ENCODE assay signal across 8 cellular contexts in the genomic region with DNA sequence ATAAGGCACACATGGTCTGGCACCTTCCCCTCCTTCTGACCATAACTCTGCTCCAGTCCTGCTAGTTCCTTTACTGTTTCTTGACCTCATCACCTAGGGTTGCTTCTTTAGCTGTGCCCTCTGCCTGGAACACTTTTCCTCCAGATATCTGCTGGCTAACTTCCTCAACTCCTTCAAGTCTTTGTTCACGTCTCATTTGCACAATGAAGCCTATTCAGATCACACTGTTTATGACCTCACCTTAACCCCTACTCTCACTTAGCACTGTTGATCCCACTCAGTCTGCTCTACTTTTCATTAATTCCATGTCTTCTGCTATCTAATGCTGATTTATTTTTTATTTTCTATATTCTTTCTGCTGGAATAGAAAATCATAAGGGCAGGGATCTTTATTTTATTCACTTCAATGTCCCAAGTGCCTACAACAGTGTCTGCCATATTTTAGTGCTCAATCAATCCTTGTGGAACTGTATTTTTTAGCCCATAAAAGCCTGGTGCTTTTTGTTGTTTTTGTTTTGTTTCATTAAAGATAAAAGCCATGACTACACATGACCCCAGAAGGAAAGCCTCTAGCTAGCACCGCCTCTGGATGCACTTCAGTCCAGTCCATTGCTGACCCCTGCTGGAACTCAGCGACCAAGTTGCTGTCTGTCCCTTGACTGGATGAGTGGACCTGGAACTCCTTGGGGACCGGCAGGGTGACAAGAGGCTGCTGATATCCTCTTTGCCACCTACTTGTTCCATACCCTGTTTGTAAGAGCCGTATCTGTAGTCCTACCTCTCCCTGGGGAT. TPM values are rescaled to one million over a fixed set of nuclear protein-coding genes. Genes with fewer than 3 reads are reported as not detected.
A peak's percentile ranks its signal among the peaks of the same experiment; 100 is the strongest.
DNase-seq lines count a peak whose midpoint lies in the region; ATAC-seq, FAIRE-seq and TF ChIP-seq lines count a peak whose summit lies in the region.

No MANE protein-coding gene starts in this region.

- no peaks in the 10 kb centered on the region for H3K4me1 ChIP-seq in pancreas

- no peak overlapping the region for H3K4me3 ChIP-seq in NB4 (ENCODE audit: low read depth, low read length)
- no peak overlapping the region for H3K4me3 ChIP-seq in WI38 (ENCODE audit: low read depth, low read length)
- H3K4me3 ChIP-seq in pancreas = no peak overlapping the region

- no peak overlapping the region for H3K4me3 Mint-ChIP-seq in glutamatergic neuron (ENCODE audit: unreplicated experiment)

- ATAC-seq in pancreas (peak; percentile 95 to 100 (median 98)), HG03025 (IDR thresholded peaks at IDR 0.05; ENCODE audit: low FRiP score, unreplicated experiment) (no peak), HG03175 (IDR thresholded peaks at IDR 0.05; ENCODE audit: unreplicated experiment) (no peak)

- peak; percentile 53 for TF ChIP-seq CTCF in NB4 (IDR thresholded peaks at IDR 0.05; ENCODE audit: low read depth, low read length)
- TF ChIP-seq CTCF in WI38 (IDR thresholded peaks at IDR 0.05; ENCODE audit: low read depth, low read length) = peak; percentile 77
- no peak for TF ChIP-seq CTCF in glutamatergic neuron (IDR thresholded peaks at IDR 0.05; ENCODE audit: partially characterized antibody, unreplicated experiment)
- TF ChIP-seq CTCF in pancreas (IDR thresholded peaks at IDR 0.05) = peak in 2 of 4 donors; percentile 37 to 39

- no peak for FAIRE-seq in pancreas (lab: Jason Lieb, UNC)

- H3K36me3 Mint-ChIP-seq in glutamatergic neuron (ENCODE audit: unreplicated experiment) = no peaks in the 10 kb centered on the region

- peaks cover 1% of the 10 kb centered on the region for H3K9me3 Mint-ChIP-seq in glutamatergic neuron (ENCODE audit: unreplicated experiment)

- H3K36me3 ChIP-seq in pancreas = no peaks in the 10 kb centered on the region

- 19 to 22% methylated on average over 5 of the region's 5 CpGs for WGBS in pancreas, 2 donors

- H3K27ac ChIP-seq in pancreas = no peak overlapping the region

- no peaks in the 10 kb centered on the region for H3K27me3 Mint-ChIP-seq in glutamatergic neuron (ENCODE audit: unreplicated experiment)

- TF ChIP-seq POLR2A in NB4 (IDR thresholded peaks at IDR 0.05; ENCODE audit: extremely low read depth, insufficient read length) = no peak

- no peaks in the 10 kb centered on the region for H3K27me3 ChIP-seq in pancreas

- H3K9me3 ChIP-seq in pancreas = no peaks in the 10 kb centered on the region

- intact Hi-C loops in pancreas (cut with DNase I) = no loop called here

- no peak overlapping the region for H3K27ac Mint-ChIP-seq in glutamatergic neuron (ENCODE audit: unreplicated experiment)

- no peaks in the 10 kb centered on the region for H3K4me1 Mint-ChIP-seq in glutamatergic neuron (ENCODE audit: low read depth, unreplicated experiment)

- DNase-seq in SIG-M5 treated with dmso at 0.1 percent for 504 hours (lab: John Stamatoyannopoulos, UW; ENCODE audit: unreplicated experiment) (peak; percentile 19), SIG-M5 (lab: John Stamatoyannopoulos, UW) (no peak), NB4 (ENCODE audit: low read depth) (peak; percentile 72), glutamatergic neuron (peak; percentile 76), pancreas (peak; percentile 59 to 79 (median 68))

RNA-seq across cellular contexts. Expression of a gene that starts 12.3 kb away (rescaled TPM):
- total RNA-seq in glutamatergic neuron (ENCODE audit: unreplicated experiment) = not detected
- under 1 TPM; 0.15 to 0.40 (median 0.24) TPM for total RNA-seq in pancreas
- polyA plus RNA-seq in pancreas = under 1 TPM; 0.09 to 0.15 TPM

RNA-seq across cellular contexts. Expression of a gene that starts 35.3 kb away (rescaled TPM):
- not detected for total RNA-seq in glutamatergic neuron (ENCODE audit: unreplicated experiment)
- not detected for total RNA-seq in pancreas
- not detected for polyA plus RNA-seq in pancreas

RNA-seq across cellular contexts. Expression of a gene that starts 53.1 kb away (rescaled TPM):
- total RNA-seq in glutamatergic neuron (ENCODE audit: unreplicated experiment) = 36.8 TPM
- total RNA-seq in pancreas = 10 to 100 TPM in 3 of 6 donors, 1 to 10 TPM in 3; 5.9 to 13.5 (median 9.4) TPM
- 1 to 10 TPM; 3.8 to 7.7 TPM for polyA plus RNA-seq in pancreas

Comparison
In these comparisons a context has a peak if more than half of its experiments do, and no peak if none do; other contexts are left out.
1. ATAC-seq: peak in pancreas (4 of 4); none in HG03025 (single experiment) and HG03175 (single experiment).